ENCODE assay signal across 9 cellular contexts in genomic region chr1:39387452-39387851, GRCh38.
DNase-seq lines count a peak whose midpoint lies in the region; ATAC-seq and TF ChIP-seq lines count a peak whose summit lies in the region.
"Had no signal": no experiment of that assay in that cellular context is flagged by ENCODE, and none has a peak within 500 bp of the region (broad histone marks: within the 10 kb centered on the region; RNA-seq: fewer than 3 reads in every experiment).

No MANE protein-coding gene starts in this region.

- POLR2A ChIA-PET in AG04450 (lab: Yijun Ruan, JAX): interaction anchor here (0.6 to 1.3 kb wide), 4 partner anchors 8 to 98 kb away, joined by 3 to 13 read pairs (median 4); no protein-coding TSS in a partner anchor

- CTCF ChIA-PET in AG04450 (lab: Charles Lee): interaction anchor here (0.5 to 3.3 kb wide), 19 partner anchors 10 to 623 kb away, joined by 3 to 32 read pairs (median 4); no protein-coding TSS in a partner anchor

- TF ChIP-seq CTCF in AG04450 (IDR thresholded peaks at IDR 0.05; ENCODE audit: low read depth, low read length): peak; percentile 57
- TF ChIP-seq CTCF in HFF-Myc (IDR thresholded peaks at IDR 0.05; ENCODE audit: low read depth, low read length, missing control alignments): peak; percentile 32

- peak overlapping the region; percentile 33 for H3K27ac ChIP-seq in AG04450 (ENCODE audit: low read depth, low read length)

- no peak overlapping the region for H3K4me3 ChIP-seq in AG04450 (ENCODE audit: low read depth, low read length)
- no peak overlapping the region for H3K4me3 ChIP-seq in HFF-Myc (replicated peaks; ENCODE audit: low read depth, low read length)

- DNase-seq in AG04450 (ENCODE audit: low read depth, low spot score) (peak; percentile 81), HFF-Myc (ENCODE audit: extremely low read depth, low read depth) (peak; percentile 59), amniotic epithelial cell (ENCODE audit: low read depth) (peak; percentile 89), kidney tubule cell (ENCODE audit: low spot score) (peak; percentile 89), ureter (ENCODE audit: low spot score) (no peak)
- DNase-seq: stimulated activated CD4-positive, alpha-beta T cell treated with anti-CD3 and anti-CD28 coated beads, Interleukin-4, amount 100 ng/mL, for 24 hours had no signal

- H3K9me3 ChIP-seq in AG04450 (ENCODE audit: control insufficient read depth, insufficient read depth, low read length): no peaks in the 10 kb centered on the region

- H3K27me3 ChIP-seq in AG04450 (ENCODE audit: control insufficient read depth, insufficient read depth, low read length): no peaks in the 10 kb centered on the region

- ATAC-seq in GM21717 (IDR thresholded peaks at IDR 0.05; ENCODE audit: unreplicated experiment) (no peak), GM21360 (IDR thresholded peaks at IDR 0.05; ENCODE audit: unreplicated experiment) (no peak), HG03469 (IDR thresholded peaks at IDR 0.05; ENCODE audit: unreplicated experiment) (no peak)
